ENCODE assay signal across 1 cellular context in the genomic region with DNA sequence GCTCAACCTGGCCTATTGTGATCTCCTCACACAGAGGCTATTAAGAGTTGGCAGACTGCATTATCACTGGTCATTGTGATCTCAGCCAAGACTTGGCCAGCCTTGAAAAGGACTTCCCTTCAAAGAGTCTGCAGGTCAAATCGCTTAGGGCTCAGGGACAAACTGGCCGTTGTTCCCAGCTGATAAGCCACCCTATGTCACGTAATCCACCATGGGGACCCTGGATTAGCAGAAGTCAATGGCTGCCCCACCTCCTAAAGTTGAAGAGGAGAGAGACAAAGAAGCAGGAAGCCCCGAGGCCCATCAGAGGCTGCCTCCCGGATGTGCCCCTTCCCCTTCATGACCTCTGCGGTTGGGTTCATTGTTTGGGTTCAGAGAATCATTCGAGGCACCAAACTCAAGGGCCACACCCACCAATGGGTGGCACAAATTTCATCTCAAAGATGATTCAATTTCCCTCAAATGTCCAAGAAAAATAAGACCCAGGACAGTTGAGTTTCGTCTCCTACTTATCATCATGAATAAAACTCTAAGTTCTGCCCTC.
TF ChIP-seq lines count a peak whose summit lies in the region.

No MANE protein-coding gene starts in this region.

TF ChIP-seq in HepG2, 621 proteins besides CTCF, POLR2A, EP300 and RAD21 (continued from another document and continues in another):
- TF ChIP-seq, protein P1, sequence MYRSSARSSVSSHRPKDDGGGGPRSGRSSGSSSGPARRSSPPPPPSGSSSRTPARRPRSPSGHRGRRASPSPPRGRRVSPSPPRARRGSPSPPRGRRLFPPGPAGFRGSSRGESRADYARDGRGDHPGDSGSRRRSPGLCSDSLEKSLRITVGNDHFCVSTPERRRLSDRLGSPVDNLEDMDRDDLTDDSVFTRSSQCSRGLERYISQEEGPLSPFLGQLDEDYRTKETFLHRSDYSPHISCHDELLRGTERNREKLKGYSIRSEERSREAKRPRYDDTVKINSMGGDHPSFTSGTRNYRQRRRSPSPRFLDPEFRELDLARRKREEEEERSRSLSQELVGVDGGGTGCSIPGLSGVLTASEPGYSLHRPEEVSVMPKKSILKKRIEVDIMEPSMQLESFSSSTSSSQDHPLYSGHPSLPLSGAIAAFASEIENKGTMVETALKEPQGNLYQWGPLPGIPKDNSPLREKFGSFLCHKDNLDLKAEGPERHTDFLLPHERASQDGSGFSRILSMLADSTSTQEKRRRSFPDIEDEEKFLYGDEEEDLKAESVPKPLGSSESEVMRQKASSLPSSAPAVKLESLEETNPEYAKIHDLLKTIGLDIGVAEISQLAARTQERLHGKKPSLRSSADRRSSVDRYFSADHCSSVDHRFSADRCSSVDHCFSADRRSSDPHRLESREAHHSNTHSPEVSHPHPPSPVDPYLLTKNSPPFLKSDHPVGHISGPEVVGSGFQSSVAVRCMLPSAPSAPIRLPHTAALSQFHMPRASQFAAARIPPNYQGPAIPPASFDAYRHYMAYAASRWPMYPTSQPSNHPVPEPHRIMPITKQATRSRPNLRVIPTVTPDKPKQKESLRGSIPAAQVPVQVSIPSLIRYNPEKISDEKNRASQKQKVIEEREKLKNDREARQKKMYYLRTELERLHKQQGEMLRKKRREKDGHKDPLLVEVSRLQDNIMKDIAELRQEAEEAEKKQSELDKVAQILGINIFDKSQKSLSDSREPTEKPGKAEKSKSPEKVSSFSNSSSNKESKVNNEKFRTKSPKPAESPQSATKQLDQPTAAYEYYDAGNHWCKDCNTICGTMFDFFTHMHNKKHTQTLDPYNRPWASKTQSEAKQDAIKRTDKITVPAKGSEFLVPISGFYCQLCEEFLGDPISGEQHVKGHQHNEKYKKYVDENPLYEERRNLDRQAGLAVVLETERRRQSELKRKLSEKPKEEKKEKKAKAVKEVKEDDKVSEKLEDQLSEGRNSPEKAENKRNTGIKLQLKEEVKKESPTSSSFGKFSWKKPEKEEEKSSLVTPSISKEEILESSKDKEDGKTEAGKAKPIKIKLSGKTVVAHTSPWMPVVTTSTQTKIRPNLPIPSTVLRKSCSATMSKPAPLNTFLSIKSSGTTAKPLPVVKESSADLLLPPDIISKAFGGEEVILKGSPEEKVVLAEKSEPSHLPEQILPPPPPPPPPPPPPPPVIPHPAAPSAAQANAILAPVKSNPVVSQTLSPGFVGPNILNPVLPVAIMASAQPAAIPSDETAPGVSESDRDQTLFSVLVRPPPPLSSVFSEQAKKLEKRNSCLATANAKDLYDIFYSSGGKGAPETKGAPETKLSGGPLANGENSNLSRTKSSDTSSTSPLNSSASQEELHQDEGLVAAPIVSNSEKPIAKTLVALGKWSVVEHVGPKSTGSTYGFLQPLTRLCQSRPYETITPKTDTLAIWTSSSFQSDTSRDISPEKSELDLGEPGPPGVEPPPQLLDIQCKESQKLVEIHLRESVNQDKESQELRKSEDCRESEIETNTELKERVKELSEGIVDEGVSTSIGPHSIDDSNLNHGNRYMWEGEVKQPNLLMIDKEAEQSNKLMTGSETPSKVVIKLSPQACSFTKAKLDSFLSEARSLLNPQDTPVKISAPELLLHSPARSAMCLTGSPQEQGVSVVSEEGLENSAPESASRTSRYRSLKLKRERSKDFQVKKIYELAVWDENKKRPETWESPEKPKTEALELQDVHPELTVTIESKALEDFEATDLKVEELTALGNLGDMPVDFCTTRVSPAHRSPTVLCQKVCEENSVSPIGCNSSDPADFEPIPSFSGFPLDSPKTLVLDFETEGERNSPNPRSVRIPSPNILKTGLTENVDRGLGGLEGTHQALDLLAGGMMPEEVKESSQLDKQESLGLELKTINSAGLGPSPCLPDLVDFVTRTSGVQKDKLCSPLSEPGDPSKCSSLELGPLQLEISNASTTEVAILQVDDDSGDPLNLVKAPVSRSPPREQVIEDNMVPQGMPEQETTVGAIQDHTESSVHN (CRISPR knock-in tag; IDR thresholded peaks at IDR 0.05) = 0 out of 2 replicates have a peak, but pooled peaks have one; percentile 33
- TF ChIP-seq, protein P2, sequence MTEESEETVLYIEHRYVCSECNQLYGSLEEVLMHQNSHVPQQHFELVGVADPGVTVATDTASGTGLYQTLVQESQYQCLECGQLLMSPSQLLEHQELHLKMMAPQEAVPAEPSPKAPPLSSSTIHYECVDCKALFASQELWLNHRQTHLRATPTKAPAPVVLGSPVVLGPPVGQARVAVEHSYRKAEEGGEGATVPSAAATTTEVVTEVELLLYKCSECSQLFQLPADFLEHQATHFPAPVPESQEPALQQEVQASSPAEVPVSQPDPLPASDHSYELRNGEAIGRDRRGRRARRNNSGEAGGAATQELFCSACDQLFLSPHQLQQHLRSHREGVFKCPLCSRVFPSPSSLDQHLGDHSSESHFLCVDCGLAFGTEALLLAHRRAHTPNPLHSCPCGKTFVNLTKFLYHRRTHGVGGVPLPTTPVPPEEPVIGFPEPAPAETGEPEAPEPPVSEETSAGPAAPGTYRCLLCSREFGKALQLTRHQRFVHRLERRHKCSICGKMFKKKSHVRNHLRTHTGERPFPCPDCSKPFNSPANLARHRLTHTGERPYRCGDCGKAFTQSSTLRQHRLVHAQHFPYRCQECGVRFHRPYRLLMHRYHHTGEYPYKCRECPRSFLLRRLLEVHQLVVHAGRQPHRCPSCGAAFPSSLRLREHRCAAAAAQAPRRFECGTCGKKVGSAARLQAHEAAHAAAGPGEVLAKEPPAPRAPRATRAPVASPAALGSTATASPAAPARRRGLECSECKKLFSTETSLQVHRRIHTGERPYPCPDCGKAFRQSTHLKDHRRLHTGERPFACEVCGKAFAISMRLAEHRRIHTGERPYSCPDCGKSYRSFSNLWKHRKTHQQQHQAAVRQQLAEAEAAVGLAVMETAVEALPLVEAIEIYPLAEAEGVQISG (CRISPR knock-in tag; IDR thresholded peaks at IDR 0.05) = peak; percentile 41; the same call in 1 of the 2 replicates
- TF ChIP-seq, protein P3, sequence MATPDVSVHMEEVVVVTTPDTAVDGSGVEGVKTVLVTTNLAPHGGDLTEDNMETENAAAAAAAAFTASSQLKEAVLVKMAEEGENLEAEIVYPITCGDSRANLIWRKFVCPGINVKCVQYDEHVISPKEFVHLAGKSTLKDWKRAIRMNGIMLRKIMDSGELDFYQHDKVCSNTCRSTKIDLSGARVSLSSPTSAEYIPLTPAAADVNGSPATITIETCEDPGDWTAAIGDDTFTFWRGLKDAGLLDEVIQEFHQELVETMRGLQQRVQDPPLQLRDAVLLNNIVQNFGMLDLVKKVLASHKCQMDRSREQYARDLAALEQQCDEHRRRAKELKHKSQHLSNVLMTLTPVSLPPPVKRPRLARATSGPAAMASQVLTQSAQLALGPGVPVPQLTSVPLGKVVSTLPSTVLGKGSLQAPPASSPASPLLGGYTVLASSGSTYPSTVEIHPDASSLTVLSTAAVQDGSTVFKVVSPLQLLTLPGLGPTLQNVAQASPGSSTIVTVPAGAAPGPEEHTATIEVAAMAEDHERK (CRISPR knock-in tag; IDR thresholded peaks at IDR 0.05; ENCODE audit: low read depth) = no peak
- TF ChIP-seq MBNL3 (CRISPR knock-in tag; conservative IDR thresholded peaks at IDR 0.05) = no peak
- TF ChIP-seq MAFF (IDR thresholded peaks at IDR 0.05; ENCODE audit: low read depth, low read length) = no peak
- TF ChIP-seq, protein P4, sequence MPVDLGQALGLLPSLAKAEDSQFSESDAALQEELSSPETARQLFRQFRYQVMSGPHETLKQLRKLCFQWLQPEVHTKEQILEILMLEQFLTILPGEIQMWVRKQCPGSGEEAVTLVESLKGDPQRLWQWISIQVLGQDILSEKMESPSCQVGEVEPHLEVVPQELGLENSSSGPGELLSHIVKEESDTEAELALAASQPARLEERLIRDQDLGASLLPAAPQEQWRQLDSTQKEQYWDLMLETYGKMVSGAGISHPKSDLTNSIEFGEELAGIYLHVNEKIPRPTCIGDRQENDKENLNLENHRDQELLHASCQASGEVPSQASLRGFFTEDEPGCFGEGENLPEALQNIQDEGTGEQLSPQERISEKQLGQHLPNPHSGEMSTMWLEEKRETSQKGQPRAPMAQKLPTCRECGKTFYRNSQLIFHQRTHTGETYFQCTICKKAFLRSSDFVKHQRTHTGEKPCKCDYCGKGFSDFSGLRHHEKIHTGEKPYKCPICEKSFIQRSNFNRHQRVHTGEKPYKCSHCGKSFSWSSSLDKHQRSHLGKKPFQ (CRISPR knock-in tag; IDR thresholded peaks at IDR 0.05; ENCODE audit: insufficient replicate concordance) = no peak
- TF ChIP-seq, protein P5, sequence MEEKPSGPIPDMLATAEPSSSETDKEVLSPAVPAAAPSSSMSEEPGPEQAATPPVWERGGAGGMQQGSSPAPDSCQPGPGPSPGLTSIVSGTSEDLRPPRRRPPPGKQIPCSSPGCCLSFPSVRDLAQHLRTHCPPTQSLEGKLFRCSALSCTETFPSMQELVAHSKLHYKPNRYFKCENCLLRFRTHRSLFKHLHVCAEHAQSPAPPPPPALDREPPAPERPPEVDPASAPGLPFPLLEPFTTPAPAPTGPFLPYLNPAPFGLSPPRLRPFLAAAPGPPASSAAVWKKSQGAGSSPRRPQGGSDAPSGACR (CRISPR knock-in tag; IDR thresholded peaks at IDR 0.05) = no peak
- TF ChIP-seq SETDB1 (CRISPR knock-in tag; IDR thresholded peaks at IDR 0.05; ENCODE audit: borderline replicate concordance) = no peak
- TF ChIP-seq, protein P6, sequence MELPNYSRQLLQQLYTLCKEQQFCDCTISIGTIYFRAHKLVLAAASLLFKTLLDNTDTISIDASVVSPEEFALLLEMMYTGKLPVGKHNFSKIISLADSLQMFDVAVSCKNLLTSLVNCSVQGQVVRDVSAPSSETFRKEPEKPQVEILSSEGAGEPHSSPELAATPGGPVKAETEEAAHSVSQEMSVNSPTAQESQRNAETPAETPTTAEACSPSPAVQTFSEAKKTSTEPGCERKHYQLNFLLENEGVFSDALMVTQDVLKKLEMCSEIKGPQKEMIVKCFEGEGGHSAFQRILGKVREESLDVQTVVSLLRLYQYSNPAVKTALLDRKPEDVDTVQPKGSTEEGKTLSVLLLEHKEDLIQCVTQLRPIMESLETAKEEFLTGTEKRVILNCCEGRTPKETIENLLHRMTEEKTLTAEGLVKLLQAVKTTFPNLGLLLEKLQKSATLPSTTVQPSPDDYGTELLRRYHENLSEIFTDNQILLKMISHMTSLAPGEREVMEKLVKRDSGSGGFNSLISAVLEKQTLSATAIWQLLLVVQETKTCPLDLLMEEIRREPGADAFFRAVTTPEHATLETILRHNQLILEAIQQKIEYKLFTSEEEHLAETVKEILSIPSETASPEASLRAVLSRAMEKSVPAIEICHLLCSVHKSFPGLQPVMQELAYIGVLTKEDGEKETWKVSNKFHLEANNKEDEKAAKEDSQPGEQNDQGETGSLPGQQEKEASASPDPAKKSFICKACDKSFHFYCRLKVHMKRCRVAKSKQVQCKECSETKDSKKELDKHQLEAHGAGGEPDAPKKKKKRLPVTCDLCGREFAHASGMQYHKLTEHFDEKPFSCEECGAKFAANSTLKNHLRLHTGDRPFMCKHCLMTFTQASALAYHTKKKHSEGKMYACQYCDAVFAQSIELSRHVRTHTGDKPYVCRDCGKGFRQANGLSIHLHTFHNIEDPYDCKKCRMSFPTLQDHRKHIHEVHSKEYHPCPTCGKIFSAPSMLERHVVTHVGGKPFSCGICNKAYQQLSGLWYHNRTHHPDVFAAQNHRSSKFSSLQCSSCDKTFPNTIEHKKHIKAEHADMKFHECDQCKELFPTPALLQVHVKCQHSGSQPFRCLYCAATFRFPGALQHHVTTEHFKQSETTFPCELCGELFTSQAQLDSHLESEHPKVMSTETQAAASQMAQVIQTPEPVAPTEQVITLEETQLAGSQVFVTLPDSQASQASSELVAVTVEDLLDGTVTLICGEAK (IDR thresholded peaks at IDR 0.05) = no peak
- TF ChIP-seq, protein P6 (CRISPR knock-in tag; IDR thresholded peaks at IDR 0.05) = 0 out of 2 replicates have a peak, but pooled peaks have one; percentile 5
- TF ChIP-seq ZNF564 (CRISPR knock-in tag; IDR thresholded peaks at IDR 0.05) = no peak
- TF ChIP-seq, protein P7, sequence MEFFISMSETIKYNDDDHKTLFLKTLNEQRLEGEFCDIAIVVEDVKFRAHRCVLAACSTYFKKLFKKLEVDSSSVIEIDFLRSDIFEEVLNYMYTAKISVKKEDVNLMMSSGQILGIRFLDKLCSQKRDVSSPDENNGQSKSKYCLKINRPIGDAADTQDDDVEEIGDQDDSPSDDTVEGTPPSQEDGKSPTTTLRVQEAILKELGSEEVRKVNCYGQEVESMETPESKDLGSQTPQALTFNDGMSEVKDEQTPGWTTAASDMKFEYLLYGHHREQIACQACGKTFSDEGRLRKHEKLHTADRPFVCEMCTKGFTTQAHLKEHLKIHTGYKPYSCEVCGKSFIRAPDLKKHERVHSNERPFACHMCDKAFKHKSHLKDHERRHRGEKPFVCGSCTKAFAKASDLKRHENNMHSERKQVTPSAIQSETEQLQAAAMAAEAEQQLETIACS (CRISPR knock-in tag; IDR thresholded peaks at IDR 0.05) = no peak
- TF ChIP-seq, protein P8, sequence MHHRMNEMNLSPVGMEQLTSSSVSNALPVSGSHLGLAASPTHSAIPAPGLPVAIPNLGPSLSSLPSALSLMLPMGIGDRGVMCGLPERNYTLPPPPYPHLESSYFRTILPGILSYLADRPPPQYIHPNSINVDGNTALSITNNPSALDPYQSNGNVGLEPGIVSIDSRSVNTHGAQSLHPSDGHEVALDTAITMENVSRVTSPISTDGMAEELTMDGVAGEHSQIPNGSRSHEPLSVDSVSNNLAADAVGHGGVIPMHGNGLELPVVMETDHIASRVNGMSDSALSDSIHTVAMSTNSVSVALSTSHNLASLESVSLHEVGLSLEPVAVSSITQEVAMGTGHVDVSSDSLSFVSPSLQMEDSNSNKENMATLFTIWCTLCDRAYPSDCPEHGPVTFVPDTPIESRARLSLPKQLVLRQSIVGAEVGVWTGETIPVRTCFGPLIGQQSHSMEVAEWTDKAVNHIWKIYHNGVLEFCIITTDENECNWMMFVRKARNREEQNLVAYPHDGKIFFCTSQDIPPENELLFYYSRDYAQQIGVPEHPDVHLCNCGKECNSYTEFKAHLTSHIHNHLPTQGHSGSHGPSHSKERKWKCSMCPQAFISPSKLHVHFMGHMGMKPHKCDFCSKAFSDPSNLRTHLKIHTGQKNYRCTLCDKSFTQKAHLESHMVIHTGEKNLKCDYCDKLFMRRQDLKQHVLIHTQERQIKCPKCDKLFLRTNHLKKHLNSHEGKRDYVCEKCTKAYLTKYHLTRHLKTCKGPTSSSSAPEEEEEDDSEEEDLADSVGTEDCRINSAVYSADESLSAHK (CRISPR knock-in tag; IDR thresholded peaks at IDR 0.05; ENCODE audit: borderline replicate concordance) = no peak
- no peak for TF ChIP-seq NONO (IDR thresholded peaks at IDR 0.05)
- no peak for TF ChIP-seq NONO (CRISPR knock-in tag; conservative IDR thresholded peaks at IDR 0.05)
